ENCODE assay signal across 20 cellular contexts in genomic region chr2:162607915-162608314, GRCh38.
"Had no signal": no experiment of that assay in that cellular context is flagged by ENCODE, and none has a peak within 500 bp of the region (broad histone marks: within the 10 kb centered on the region; RNA-seq: fewer than 3 reads in every experiment).

No MANE protein-coding gene starts in this region.

- H3K36me3 Mint-ChIP-seq: activated naive CD4-positive, alpha-beta T cell treated with anti-CD3 and anti-CD28 coated beads, Interleukin-2, amount 50 U/mL, for 72 hours; memory B cell; natural killer cell had no signal

- H3K27me3 Mint-ChIP-seq: memory B cell had no signal

- H3K4me3 ChIP-seq: adrenal gland, ovary, spleen, thyroid gland had no signal

- H3K9me3 ChIP-seq: adrenal gland, ovary, spleen, thyroid gland had no signal

- H3K4me1 ChIP-seq: adrenal gland, spleen, thyroid gland had no signal

- DNase-seq: activated CD4-positive, alpha-beta T cell treated with anti-CD3 and anti-CD28 coated beads for 1 hour; activated CD4-positive, alpha-beta T cell treated with anti-CD3 and anti-CD28 coated beads, Interleukin-2, amount 50 U/mL, for 4 hours; activated gamma-delta T cell treated with Interleukin-2 at 50 U/mL for 16 hours; adrenal gland; cerebellar nuclear complex; cortex of kidney; head of caudate nucleus; left ventricle myocardium superior; natural killer cell; ovary; spleen; stimulated activated naive CD4-positive, alpha-beta T cell; T-helper 2 cell; thyroid gland had no signal

- H3K27me3 ChIP-seq: adrenal gland, ovary, spleen, thyroid gland had no signal

- H3K4me3 Mint-ChIP-seq: memory B cell, natural killer cell had no signal

- FAIRE-seq: astrocyte, bronchial epithelial cell had no signal

- ATAC-seq: activated naive CD4-positive, alpha-beta T cell treated with anti-CD3 and anti-CD28 coated beads, Interleukin-2, amount 50 U/mL, for 72 hours; left ventricle myocardium superior; natural killer cell; sciatic nerve had no signal

- H3K27ac Mint-ChIP-seq: activated naive CD4-positive, alpha-beta T cell treated with anti-CD3 and anti-CD28 coated beads, Interleukin-2, amount 50 U/mL, for 72 hours; memory B cell; natural killer cell had no signal

- H3K9me3 Mint-ChIP-seq: activated naive CD4-positive, alpha-beta T cell treated with anti-CD3 and anti-CD28 coated beads, Interleukin-2, amount 50 U/mL, for 72 hours; memory B cell had no signal

- H3K4me1 Mint-ChIP-seq: memory B cell, natural killer cell had no signal

- H3K27ac ChIP-seq: adrenal gland, ovary, spleen, thyroid gland, VCaP had no signal

- H3K36me3 ChIP-seq: adrenal gland, ovary, spleen, thyroid gland had no signal
